In genomic region chr4:54942735-54943134, GRCh38 we compare ENCODE assay signal across 11 cellular contexts.
DNase-seq lines count a peak whose midpoint lies in the region; ATAC-seq, FAIRE-seq and TF ChIP-seq lines count a peak whose summit lies in the region.
"Had no signal": no experiment of that assay in that cellular context is flagged by ENCODE, and none has a peak within 500 bp of the region (broad histone marks: within the 10 kb centered on the region; RNA-seq: fewer than 3 reads in every experiment).

No MANE protein-coding gene starts in this region.

- TF ChIP-seq CTCF in smooth muscle cell (IDR thresholded peaks at IDR 0.05; ENCODE audit: borderline replicate concordance, insufficient read depth, poor library complexity, severe bottlenecking): no peak

- H3K27ac ChIP-seq in smooth muscle cell (ENCODE audit: low read depth) (no peak overlapping the region), small intestine (ENCODE audit: low read depth in 1 of 2, low read length in 1 of 2) (no peak overlapping the region)

- no peaks in the 10 kb centered on the region for H3F3A ChIP-seq in smooth muscle cell (ENCODE audit: low read depth)

- H3K4me2 ChIP-seq in smooth muscle cell: no peak overlapping the region

- H3K4me1 ChIP-seq in smooth muscle cell (ENCODE audit: low read depth) (no peaks in the 10 kb centered on the region), small intestine (ENCODE audit: control insufficient read depth in 2 of 2, insufficient read depth in 1 of 2, low read depth in 1 of 2, low read length in 1 of 2) (no peaks in the 10 kb centered on the region)

- 72% methylated on average over 3 of the region's 3 CpGs for WGBS in smooth muscle cell (ENCODE audit: low lambda C conversion rate)
- 41 to 53% (median 47%) methylated on average over 3 of the region's 3 CpGs for WGBS in small intestine, 3 donors

- H3K9me3 ChIP-seq in smooth muscle cell (replicated peaks; ENCODE audit: low read depth): no peaks in the 10 kb centered on the region
- H3K9me3 ChIP-seq in small intestine (ENCODE audit: control insufficient read depth, low read depth): no peaks in the 10 kb centered on the region

- H3K36me3 ChIP-seq in smooth muscle cell (ENCODE audit: low read depth) (no peaks in the 10 kb centered on the region), small intestine (ENCODE audit: control insufficient read depth in 2 of 2, insufficient read depth in 2 of 2, low read length in 2 of 2) (no peaks in the 10 kb centered on the region)

- ATAC-seq in GM18505 (IDR thresholded peaks at IDR 0.05; ENCODE audit: unreplicated experiment) (peak; percentile 47), HG02981 (IDR thresholded peaks at IDR 0.05; ENCODE audit: unreplicated experiment) (peak; percentile 55), HG03045 (IDR thresholded peaks at IDR 0.05; ENCODE audit: unreplicated experiment) (no peak)
- ATAC-seq in activated CD4-positive, CD25-positive, alpha-beta regulatory T cell treated with anti-CD3 and anti-CD28 coated beads, Interleukin-2, amount 50 U/mL, for 24 hours: peak; percentile 45 to 64

- no peak overlapping the region for H2AFZ ChIP-seq in smooth muscle cell (ENCODE audit: low read depth)

- peak; percentile 16 for DNase-seq in globus pallidus (ENCODE audit: low spot score)
- DNase-seq in smooth muscle cell (lab: John Stamatoyannopoulos, UW; ENCODE audit: unreplicated experiment): no peak
- no peak for DNase-seq in HuH-7.5 (ENCODE audit: low spot score)
- DNase-seq in small intestine: no peak
- DNase-seq: GF-D8, NCI-H2227 treated with DMSO at 0.1 percent for 48 hours, T1000 had no signal

- no peak for FAIRE-seq in small intestine (lab: Jason Lieb, UNC)

- H3K9ac ChIP-seq in smooth muscle cell (ENCODE audit: low read depth): no peak overlapping the region

- H4K20me1 ChIP-seq in smooth muscle cell (ENCODE audit: low read depth): no peaks in the 10 kb centered on the region

- H3K79me2 ChIP-seq in smooth muscle cell (ENCODE audit: low read depth): no peaks in the 10 kb centered on the region

- no peak for TF ChIP-seq POLR2A in GM18505 (IDR thresholded peaks at IDR 0.05; ENCODE audit: borderline replicate concordance, extremely low read depth, insufficient read depth, insufficient read length)

- H3K27me3 ChIP-seq in smooth muscle cell (ENCODE audit: low read depth) (no peaks in the 10 kb centered on the region), small intestine (ENCODE audit: control insufficient read depth in 2 of 2, insufficient read depth in 2 of 2, low read length in 2 of 2) (no peaks in the 10 kb centered on the region)

- H3K4me3 ChIP-seq in smooth muscle cell (no peak overlapping the region), small intestine (ENCODE audit: low read depth in 1 of 2, low read length in 2 of 2) (no peak overlapping the region)
